ENCODE assay signal across 16 cellular contexts in genomic region chr14:80930095-80930494, GRCh38. TPM values are rescaled to one million over a fixed set of nuclear protein-coding genes. Genes with fewer than 3 reads are reported as not detected.
A peak's percentile ranks its signal among the peaks of the same experiment; 100 is the strongest.
DNase-seq lines count a peak whose midpoint lies in the region; ATAC-seq and TF ChIP-seq lines count a peak whose summit lies in the region.
"Had no signal": no experiment of that assay in that cellular context is flagged by ENCODE, and none has a peak within 500 bp of the region (broad histone marks: within the 10 kb centered on the region; RNA-seq: fewer than 3 reads in every experiment).

No MANE protein-coding gene starts in this region.

- no peak overlapping the region for H3K4me3 ChIP-seq in skeletal muscle satellite cell (ENCODE audit: low read length)
- H3K4me3 ChIP-seq: gastroesophageal sphincter, prostate gland had no signal

- no peaks in the 10 kb centered on the region for H3K27me3 ChIP-seq in skeletal muscle satellite cell (ENCODE audit: control insufficient read depth, insufficient read depth, low read length)
- H3K27me3 ChIP-seq: gastroesophageal sphincter had no signal

- DNase-seq in activated T-cell treated with anti-CD3 and anti-CD28 coated beads, Interleukin-2, amount 50 U/mL, for 4 hours, result no peak
- no peak for DNase-seq in activated T-cell treated with anti-CD3 and anti-CD28 coated beads for 4 hours
- no peak for DNase-seq in activated CD8-positive, alpha-beta T cell treated with anti-CD3 and anti-CD28 coated beads, Interleukin-2, amount 10 ng/mL, durations not matched to agents 7 days and 5 days
- DNase-seq in GM10248 (ENCODE audit: extremely low spot score), result no peak
- DNase-seq in WTC11 (ENCODE audit: low spot score), result no peak
- DNase-seq in HK-2 (ENCODE audit: unreplicated experiment), result no peak
- DNase-seq: NCI-H1092; NCI-H446; stimulated activated CD8-positive, alpha-beta memory T cell treated with anti-CD3 and anti-CD28 coated beads, Interleukin-4, amount 100 ng/mL, for 48 hours had no signal

- CTCF ChIA-PET in activated CD8-positive, alpha-beta T cell treated with anti-CD3 and anti-CD28 coated beads, Interleukin-2, amount 10 ng/mL, durations not matched to agents 7 days and 5 days (lab: Charles Lee), result interaction anchor here (0.8 to 2.8 kb wide), 7 partner anchors 12 to 241 kb away, joined by 3 to 14 read pairs (median 5); partner anchors contain the start of genes CEP128 and TSHR
- CTCF ChIA-PET in GM10248 (lab: Yijun Ruan, JAX), result interaction anchor here (1.0 to 1.8 kb wide), 6 partner anchors 8 to 240 kb away, joined by 3 to 5 read pairs (median 3); no protein-coding TSS in a partner anchor
- CTCF ChIA-PET in WTC11 (lab: Charles Lee), result no interaction called here

- H3K27ac Mint-ChIP-seq in activated CD8-positive, alpha-beta T cell treated with anti-CD3 and anti-CD28 coated beads, Interleukin-2, amount 10 ng/mL, durations not matched to agents 7 days and 5 days, result peak overlapping the region; percentile 77
- H3K27ac Mint-ChIP-seq in WTC11, result no peak overlapping the region
- H3K27ac Mint-ChIP-seq: mesothelial cell of epicardium had no signal

- ATAC-seq in activated T-cell treated with anti-CD3 and anti-CD28 coated beads, Interleukin-2, amount 50 U/mL, for 4 hours, result no peak
- ATAC-seq in HG03432 (IDR thresholded peaks at IDR 0.05; ENCODE audit: unreplicated experiment) (peak; percentile 27), WTC11 (no peak)
- ATAC-seq in activated CD8-positive, alpha-beta T cell treated with anti-CD3 and anti-CD28 coated beads, Interleukin-2, amount 10 ng/mL, durations not matched to agents 7 days and 5 days, result no peak
- ATAC-seq: gastroesophageal sphincter, Panc1 had no signal

- POLR2A ChIA-PET in activated CD8-positive, alpha-beta T cell treated with anti-CD3 and anti-CD28 coated beads, Interleukin-2, amount 10 ng/mL, durations not matched to agents 7 days and 5 days (lab: Charles Lee), result interaction anchor here (1.4 to 3.2 kb wide), 2 partner anchors 11 to 24 kb away, joined by 3 to 43 read pairs; partner anchors contain the start of gene CEP128
- POLR2A ChIA-PET in GM10248 (lab: Yijun Ruan, JAX) (interaction anchor here (1.3 kb wide), 1 partner anchor 291 kb away, joined by 3 read pairs; the partner anchor contains the start of gene GTF2A1), WTC11 (lab: Charles Lee) (no interaction called here)

- peaks cover 26% of the 10 kb centered on the region for H3K36me3 Mint-ChIP-seq in activated T-cell treated with anti-CD3 and anti-CD28 coated beads, Interleukin-2, amount 50 U/mL, for 4 hours (ENCODE audit: insufficient read depth)
- peaks cover 75% of the 10 kb centered on the region for H3K36me3 Mint-ChIP-seq in activated CD8-positive, alpha-beta T cell treated with anti-CD3 and anti-CD28 coated beads, Interleukin-2, amount 10 ng/mL, durations not matched to agents 7 days and 5 days (ENCODE audit: low read depth)
- H3K36me3 Mint-ChIP-seq in WTC11, result no peaks in the 10 kb centered on the region; the same call in 1 of the 2 replicates

- TF ChIP-seq CTCF in GM10248 (IDR thresholded peaks at IDR 0.05; ENCODE audit: control extremely low read depth, extremely low read depth, low read depth, missing control alignments) (no peak), WTC11 (IDR thresholded peaks at IDR 0.05) (no peak)

- H3K4me1 ChIP-seq in skeletal muscle satellite cell (ENCODE audit: control insufficient read depth, insufficient read depth, low read length), result peaks cover 35% of the 10 kb centered on the region
- H3K4me1 ChIP-seq: gastroesophageal sphincter, prostate gland had no signal

- H3K4me2 ChIP-seq in skeletal muscle satellite cell (ENCODE audit: low read length), result no peak overlapping the region

- no peaks in the 10 kb centered on the region for H3K9me3 ChIP-seq in skeletal muscle satellite cell (replicated peaks; ENCODE audit: low read length)
- H3K9me3 ChIP-seq: gastroesophageal sphincter, prostate gland had no signal

- H3K4me1 Mint-ChIP-seq in activated T-cell treated with anti-CD3 and anti-CD28 coated beads, Interleukin-2, amount 50 U/mL, for 4 hours (ENCODE audit: low read depth), result peaks cover 42% of the 10 kb centered on the region
- H3K4me1 Mint-ChIP-seq in activated CD8-positive, alpha-beta T cell treated with anti-CD3 and anti-CD28 coated beads, Interleukin-2, amount 10 ng/mL, durations not matched to agents 7 days and 5 days (ENCODE audit: low read depth), result peaks cover 79% of the 10 kb centered on the region
- H3K4me1 Mint-ChIP-seq in WTC11, result peaks cover 16% of the 10 kb centered on the region
- H3K4me1 Mint-ChIP-seq: mesothelial cell of epicardium had no signal

- H3K27me3 Mint-ChIP-seq in activated T-cell treated with anti-CD3 and anti-CD28 coated beads, Interleukin-2, amount 50 U/mL, for 4 hours (ENCODE audit: low read depth), result no peaks in the 10 kb centered on the region
- H3K27me3 Mint-ChIP-seq in activated CD8-positive, alpha-beta T cell treated with anti-CD3 and anti-CD28 coated beads, Interleukin-2, amount 10 ng/mL, durations not matched to agents 7 days and 5 days (ENCODE audit: low read depth), result no peaks in the 10 kb centered on the region
- no peaks in the 10 kb centered on the region for H3K27me3 Mint-ChIP-seq in WTC11 (ENCODE audit: low read depth)

- H3K36me3 ChIP-seq in skeletal muscle satellite cell (ENCODE audit: insufficient read depth, low read length), result no peaks in the 10 kb centered on the region
- H3K36me3 ChIP-seq: gastroesophageal sphincter, prostate gland had no signal

- H3K9me3 Mint-ChIP-seq in activated T-cell treated with anti-CD3 and anti-CD28 coated beads, Interleukin-2, amount 50 U/mL, for 4 hours, result peaks cover 5% of the 10 kb centered on the region
- peaks cover 9% of the 10 kb centered on the region for H3K9me3 Mint-ChIP-seq in activated CD8-positive, alpha-beta T cell treated with anti-CD3 and anti-CD28 coated beads, Interleukin-2, amount 10 ng/mL, durations not matched to agents 7 days and 5 days (ENCODE audit: insufficient read depth)
- peaks cover 9% of the 10 kb centered on the region for H3K9me3 Mint-ChIP-seq in WTC11

- H3K9ac ChIP-seq in skeletal muscle satellite cell (ENCODE audit: low read depth, low read length), result peak overlapping the region; percentile 8

- H3K4me3 Mint-ChIP-seq in activated T-cell treated with anti-CD3 and anti-CD28 coated beads, Interleukin-2, amount 50 U/mL, for 4 hours, result peak overlapping the region; percentile 21
- H3K4me3 Mint-ChIP-seq in activated CD8-positive, alpha-beta T cell treated with anti-CD3 and anti-CD28 coated beads, Interleukin-2, amount 10 ng/mL, durations not matched to agents 7 days and 5 days, result peak overlapping the region; percentile 35
- H3K4me3 Mint-ChIP-seq in WTC11, result no peak overlapping the region
- H3K4me3 Mint-ChIP-seq: mesothelial cell of epicardium had no signal

TF ChIP-seq in WTC11, 78 proteins besides CTCF, POLR2A, EP300 and RAD21 (continues in another document):
- TF ChIP-seq ATF3 (CRISPR knock-in tag; conservative IDR thresholded peaks at IDR 0.05), result no peak
- TF ChIP-seq NFYB (CRISPR knock-in tag; conservative IDR thresholded peaks at IDR 0.05; ENCODE audit: low read depth), result no peak
- no peak for TF ChIP-seq TEAD4 (CRISPR knock-in tag; IDR thresholded peaks at IDR 0.05)
- TF ChIP-seq ZNF138 (CRISPR knock-in tag; conservative IDR thresholded peaks at IDR 0.05), result no peak
- TF ChIP-seq SMAD4 (CRISPR knock-in tag; IDR thresholded peaks at IDR 0.05), result no peak
- no peak for TF ChIP-seq ATF1 (CRISPR knock-in tag; IDR thresholded peaks at IDR 0.05)
- TF ChIP-seq, protein P1, sequence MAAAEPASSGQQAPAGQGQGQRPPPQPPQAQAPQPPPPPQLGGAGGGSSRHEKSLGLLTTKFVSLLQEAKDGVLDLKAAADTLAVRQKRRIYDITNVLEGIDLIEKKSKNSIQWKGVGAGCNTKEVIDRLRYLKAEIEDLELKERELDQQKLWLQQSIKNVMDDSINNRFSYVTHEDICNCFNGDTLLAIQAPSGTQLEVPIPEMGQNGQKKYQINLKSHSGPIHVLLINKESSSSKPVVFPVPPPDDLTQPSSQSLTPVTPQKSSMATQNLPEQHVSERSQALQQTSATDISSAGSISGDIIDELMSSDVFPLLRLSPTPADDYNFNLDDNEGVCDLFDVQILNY (CRISPR knock-in tag; IDR thresholded peaks at IDR 0.05), result no peak
- TF ChIP-seq PREB (CRISPR knock-in tag; IDR thresholded peaks at IDR 0.05; ENCODE audit: borderline replicate concordance), result no peak
- no peak for TF ChIP-seq FOXK1 (CRISPR knock-in tag; IDR thresholded peaks at IDR 0.05)
- no peak for TF ChIP-seq ZNF671 (CRISPR knock-in tag; IDR thresholded peaks at IDR 0.05)
- no peak for TF ChIP-seq ESRRA (CRISPR knock-in tag; IDR thresholded peaks at IDR 0.05; ENCODE audit: borderline replicate concordance)
- TF ChIP-seq ZNF423 (CRISPR knock-in tag; IDR thresholded peaks at IDR 0.05), result no peak

RNA-seq across cellular contexts. Expression of gene CEP128, which starts 11.4 kb away (rescaled TPM):
- 10 to 100 TPM; 17.1 to 22.7 (median 21.2) TPM for total RNA-seq in activated T-cell treated with anti-CD3 and anti-CD28 coated beads, Interleukin-2, amount 50 U/mL, for 4 hours
- total RNA-seq in activated CD8-positive, alpha-beta T cell treated with anti-CD3 and anti-CD28 coated beads, Interleukin-2, amount 10 ng/mL, durations not matched to agents 7 days and 5 days, result 10 to 100 TPM; 32.9 to 35.8 TPM
- 4.6 and 5.8 TPM in 2 replicates for total RNA-seq in skeletal muscle satellite cell (2012; rRNA removed)
- 12.0 to 17.3 TPM (median 16.5 TPM) in 3 replicates for total RNA-seq in WTC11 (2021)

RNA-seq across cellular contexts. Expression of gene TSHR, which starts 25.3 kb away (rescaled TPM):
- total RNA-seq in activated T-cell treated with anti-CD3 and anti-CD28 coated beads, Interleukin-2, amount 50 U/mL, for 4 hours, result under 1 TPM in 2 of 3 donors, not detected in 1; 0.24 to 0.47 TPM
- total RNA-seq in activated CD8-positive, alpha-beta T cell treated with anti-CD3 and anti-CD28 coated beads, Interleukin-2, amount 10 ng/mL, durations not matched to agents 7 days and 5 days, result not detected
- not detected in 2 replicates for total RNA-seq in skeletal muscle satellite cell (2012; rRNA removed)
- total RNA-seq in WTC11 (2021), result 0.16 TPM in 1 of 3 replicates, not detected in the others
- total RNA-seq: H1, mesothelial cell of epicardium had no signal
